ENCODE assay signal across 8 cellular contexts in genomic region chr9:88388203-88388885, GRCh38. TPM values are rescaled to one million over a fixed set of nuclear protein-coding genes. Genes with fewer than 3 reads are reported as not detected.
A peak's percentile ranks its signal among the peaks of the same experiment; 100 is the strongest.
DNase-seq lines count a peak whose midpoint lies in the region; ATAC-seq, FAIRE-seq and TF ChIP-seq lines count a peak whose summit lies in the region.

Gene SPIN1, plus strand, starts transcription at chr9:88388444. Its CDS starts 38,096 bp downstream, at chr9:88426540.

- no peaks in the 10 kb centered on the region for H3K9me3 ChIP-seq in SJSA1 (replicated peaks)
- no peaks in the 10 kb centered on the region for H3K9me3 ChIP-seq in neutrophil

- H3K27ac ChIP-seq in SJSA1 (peak within 1 kb of the TSS; percentile 94), neutrophil (peak within 1 kb of the TSS; percentile 70), substantia nigra (ENCODE audit: low read depth, low read length, poor library complexity, severe bottlenecking) (peak within 1 kb of the TSS; percentile 93)

- peak; percentile 71 for TF ChIP-seq CTCF in neutrophil (IDR thresholded peaks at IDR 0.05)

- H3K4me3 ChIP-seq in Jurkat, Clone E6-1 (ENCODE audit: low read length): peak within 1 kb of the TSS; percentile 90
- H3K4me3 ChIP-seq in SJSA1 (peak within 1 kb of the TSS; percentile 98), neutrophil (ENCODE audit: low read depth in 1 of 2, low read length in 1 of 2) (peak within 1 kb of the TSS; percentile 66 to 73)

- ATAC-seq in GM21619 (IDR thresholded peaks at IDR 0.05; ENCODE audit: unreplicated experiment): peak; percentile 81

- peaks cover 25% of the 10 kb centered on the region for H3K4me1 ChIP-seq in SJSA1 (replicated peaks)
- peaks cover 33% of the 10 kb centered on the region in 2 experiments for H3K4me1 ChIP-seq in neutrophil (ENCODE audit: control insufficient read depth in 1 of 2, insufficient read depth in 1 of 2, low read depth in 1 of 2, low read length in 1 of 2)

- DNase-seq in ELR (ENCODE audit: low read depth) (peak; percentile 79), SJSA1 (ENCODE audit: low read depth in 1 of 2, low spot score in 2 of 2) (peak; percentile 60 to 74), frontal cortex (ENCODE audit: low spot score in 2 of 2) (peak; percentile 92 to 93), substantia nigra (lab: John Stamatoyannopoulos, UW) (peak in 45 of 49 donors; percentile 31 to 85 (median 64))
- DNase-seq in Jurkat, Clone E6-1 (ENCODE audit: low read depth, low spot score): peak; percentile 48
- DNase-seq in activated gamma-delta T cell treated with anti-CD3 and anti-CD28 coated beads, Interleukin-2, amount 50 U/mL, for 16 hours (ENCODE audit: low read depth): peak; percentile 77

- no peaks in the 10 kb centered on the region for H3K27me3 ChIP-seq in SJSA1 (replicated peaks)
- H3K27me3 ChIP-seq in neutrophil: no peaks in the 10 kb centered on the region

- no peak for FAIRE-seq in frontal cortex (lab: Jason Lieb, UNC)

- H3K36me3 ChIP-seq in SJSA1: peaks cover 45% of the 10 kb centered on the region
- no peaks in the 10 kb centered on the region for H3K36me3 ChIP-seq in neutrophil

RNA-seq across cellular contexts. Expression of gene SPIN1, which starts in this region (rescaled TPM):
- 58.7 TPM for polyA plus RNA-seq in Jurkat, Clone E6-1 (2012; ENCODE audit: insufficient read depth, insufficient read length)
- 91.1 and 105 TPM in 2 replicates for total RNA-seq in SJSA1 (2014; rRNA removed; shearing (Covaris generic))
- 351 TPM for total RNA-seq in frontal cortex

Comparison
In these comparisons a context has a peak if more than half of its experiments do, and no peak if none do; other contexts are left out.
1. Peak in every context shown above with its lines: DNase-seq, ATAC-seq, H3K4me3 ChIP-seq and H3K27ac ChIP-seq.